In genomic region chr14:32846821-32847220, GRCh38 we compare ENCODE assay signal across 27 cellular contexts.
"Had no signal": no experiment of that assay in that cellular context is flagged by ENCODE, and none has a peak within 500 bp of the region (broad histone marks: within the 10 kb centered on the region; RNA-seq: fewer than 3 reads in every experiment).

No MANE protein-coding gene starts in this region.

- H3K4me2 ChIP-seq: neural progenitor cell had no signal

- H3K27ac ChIP-seq: left ventricle myocardium inferior, neural progenitor cell, neutrophil, parathyroid adenoma, psoas muscle, right lobe of liver, spleen, suprapubic skin, tibial artery, upper lobe of right lung had no signal

- H3K9ac ChIP-seq: neural progenitor cell, parathyroid adenoma had no signal

- H2AFZ ChIP-seq: neural progenitor cell, parathyroid adenoma had no signal

- ATAC-seq: left colon; natural killer cell; psoas muscle; right lobe of liver; stimulated activated effector memory CD8-positive, alpha-beta T cell treated with anti-CD3 and anti-CD28 coated beads, Interleukin-12 subunit alpha, Interleukin-12 subunit beta, amount 100 ng/mL, for 72 hours; upper lobe of right lung had no signal

- H3K27me3 ChIP-seq: neural progenitor cell, neutrophil, right lobe of liver, spleen, suprapubic skin, tibial artery, upper lobe of right lung had no signal

- FAIRE-seq: islet of Langerhans, kidney, small intestine, urothelium cell line had no signal

- DNase-seq: hippocampal formation; kidney; left colon; left ventricle myocardium inferior; mesendoderm; naive B cell; natural killer cell; nephron progenitor cell; occipital lobe; psoas muscle; right lobe of liver; small intestine; spleen; stimulated activated CD4-positive, alpha-beta T cell treated with anti-CD3 and anti-CD28 coated beads, Interleukin-4, amount 100 ng/mL, for 24 hours; stimulated activated naive CD4-positive, alpha-beta T cell; tibial artery; trophoblast cell; upper lobe of right lung had no signal

- H3K4me1 ChIP-seq: left ventricle myocardium inferior, neural progenitor cell, parathyroid adenoma, psoas muscle, right lobe of liver, spleen, suprapubic skin, upper lobe of right lung had no signal

- H3K9me3 ChIP-seq: left ventricle myocardium inferior, neutrophil, psoas muscle, right lobe of liver, suprapubic skin, thoracic aorta, upper lobe of right lung had no signal

- H3K36me3 ChIP-seq: left ventricle myocardium inferior, neural progenitor cell, neutrophil, right lobe of liver, spleen, suprapubic skin, thoracic aorta, tibial artery, upper lobe of right lung had no signal

- H3K4me3 ChIP-seq: left ventricle myocardium inferior, lung, neural progenitor cell, psoas muscle, right lobe of liver, spleen, suprapubic skin, thoracic aorta, tibial artery, upper lobe of right lung had no signal

- H3K79me2 ChIP-seq: parathyroid adenoma had no signal
